Comparison of ENCODE assay signal across 18 cellular contexts in genomic region chr1:162265983-162266382, GRCh38.
"Had no signal": no experiment of that assay in that cellular context is flagged by ENCODE, and none has a peak within 500 bp of the region (broad histone marks: within the 10 kb centered on the region; RNA-seq: fewer than 3 reads in every experiment).

No MANE protein-coding gene starts in this region.

- H3K9me3 ChIP-seq: left lung, testis had no signal

- H3K27ac ChIP-seq: brain microvascular endothelial cell, left lung, parathyroid adenoma, testis had no signal

- H2AFZ ChIP-seq: parathyroid adenoma had no signal

- H3K79me2 ChIP-seq: parathyroid adenoma had no signal

- H3K27me3 ChIP-seq: brain microvascular endothelial cell, left lung, testis had no signal

- H3K4me1 ChIP-seq: left lung, parathyroid adenoma, testis had no signal

- H3K4me3 ChIP-seq: left lung, smooth muscle cell, testis had no signal

- H3K9ac ChIP-seq: parathyroid adenoma had no signal

- H3K36me3 ChIP-seq: brain microvascular endothelial cell, left lung had no signal

- DNase-seq: activated CD4-positive, alpha-beta T cell treated with anti-CD3 and anti-CD28 coated beads, Interleukin-2, amount 50 U/mL, for 1 hour; activated CD8-positive, alpha-beta memory T cell treated with anti-CD3 and anti-CD28 coated beads, Interleukin-2, amount 50 U/mL, for 4 hours; activated naive CD4-positive, alpha-beta T cell treated with anti-CD3 and anti-CD28 coated beads, Interleukin-2, amount 10 ng/mL, durations not matched to agents 7 days and 5 days; activated naive CD8-positive, alpha-beta T cell treated with anti-CD3 and anti-CD28 coated beads, Interleukin-2, amount 50 U/mL, for 24 hours; activated T-cell treated with anti-CD3 and anti-CD28 coated beads, Interleukin-2, amount 50 U/mL, for 4 hours; aorta; brain microvascular endothelial cell; central memory CD4-positive, alpha-beta T cell; foreskin melanocyte; glutamatergic neuron; left lung; stimulated activated CD4-positive, alpha-beta T cell treated with anti-CD3 and anti-CD28 coated beads, Interleukin-4, amount 100 ng/mL, for 4 hours; testis had no signal

- H3K4me2 ChIP-seq: smooth muscle cell had no signal

- ATAC-seq: activated naive CD8-positive, alpha-beta T cell treated with anti-CD3 and anti-CD28 coated beads, Interleukin-2, amount 50 U/mL, for 24 hours; activated T-cell treated with anti-CD3 and anti-CD28 coated beads, Interleukin-2, amount 50 U/mL, for 4 hours; left lung; natural killer cell treated with Interleukin-12 subunit alpha and Interleukin-12 subunit beta and Interleukin-15 and Interleukin-18, amount 100 ng/mL, for 72 hours; sciatic nerve; stimulated activated memory B cell treated with anti-CD40 and anti-IgM and Interleukin-4, amounts not matched to agents 10 μg/mL and 1 μg/mL and 100 μg/mL, for 72 hours had no signal
